Comparison of ENCODE assay signal across 9 cellular contexts in genomic region chr6:24240380-24240779, GRCh38.
"Had no signal": no experiment of that assay in that cellular context is flagged by ENCODE, and none has a peak within 500 bp of the region (broad histone marks: within the 10 kb centered on the region; RNA-seq: fewer than 3 reads in every experiment).

No MANE protein-coding gene starts in this region.

- H3K27ac ChIP-seq: GM23248, KMS-11 had no signal

- H3K4me2 ChIP-seq: KMS-11 had no signal

- H3K4me3 ChIP-seq: GM23248, HAP-1 had no signal

- ATAC-seq: HCT116 had no signal

- DNase-seq: GM23248, GOT3, H7, HFFc6, KBM-7 had no signal

- H3K27ac Mint-ChIP-seq: HFFc6 had no signal

- H2AFZ ChIP-seq: GM23248 had no signal

- H3K9me3 ChIP-seq: HAP-1 had no signal

- H3K36me3 ChIP-seq: HAP-1 had no signal

- H3K9ac ChIP-seq: GM23248, KMS-11 had no signal

- H3K4me3 Mint-ChIP-seq: HFFc6 had no signal

- H3K4me1 ChIP-seq: HAP-1 had no signal

- FAIRE-seq: HTR-8/SVneo had no signal
